ENCODE assay signal across 8 cellular contexts in genomic region chr3:156509209-156510174, GRCh38.
DNase-seq lines count a peak whose midpoint lies in the region; ATAC-seq, FAIRE-seq and TF ChIP-seq lines count a peak whose summit lies in the region.

No MANE protein-coding gene starts in this region.

- no peaks in the 10 kb centered on the region for H3K27me3 ChIP-seq in tibial artery

- H3K4me1 ChIP-seq in tibial artery: peaks cover 0 to 7% (median 0%) of the 10 kb centered on the region in 4 donors

- H3K4me3 ChIP-seq in tibial artery: no peak overlapping the region

- peaks cover 0 to 4% (median 0%) of the 10 kb centered on the region in 3 donors for H3K36me3 ChIP-seq in tibial artery

- no peaks in the 10 kb centered on the region for H3K9me3 ChIP-seq in tibial artery

- ATAC-seq in HG03558 (IDR thresholded peaks at IDR 0.05; ENCODE audit: extremely low read depth, unreplicated experiment) (peak; percentile 55), HG03025 (IDR thresholded peaks at IDR 0.05; ENCODE audit: low FRiP score, unreplicated experiment) (no peak)

- peak; percentile 56 for DNase-seq in D341Med (ENCODE audit: low spot score)
- peak; percentile 21 for DNase-seq in GM19240 (ENCODE audit: insufficient read length, low spot score)
- peak; percentile 40 for DNase-seq in NCI-H774 (lab: John Stamatoyannopoulos, UW)
- peak; percentile 30 for DNase-seq in brain pericyte (ENCODE audit: low read depth, low spot score)
- no peak for DNase-seq in tibial artery

- intact Hi-C loops in tibial artery (cut with DNase I; ENCODE audit: low total_unique reads): loop anchor here (2.0 to 5.0 kb wide), 2 partner anchors 357 to 467 kb away; no protein-coding TSS in a partner anchor

- peak; percentile 100 for FAIRE-seq in islet of Langerhans (lab: Jason Lieb, UNC)

- TF ChIP-seq CTCF in tibial artery (IDR thresholded peaks at IDR 0.05): peak; percentile 61 to 66

- H3K27ac ChIP-seq in tibial artery: no peak overlapping the region

Comparison
In these comparisons a context has a peak if more than half of its experiments do, and no peak if none do; other contexts are left out.
1. DNase-seq: peak in D341Med (single experiment), GM19240 (single experiment), NCI-H774 (single experiment) and brain pericyte (single experiment); none in tibial artery (0 of 2).